Comparison of ENCODE assay signal across 12 cellular contexts in genomic region chr1:246773213-246773641, GRCh38. TPM values are rescaled to one million over a fixed set of nuclear protein-coding genes. Genes with fewer than 3 reads are reported as not detected.
A peak's percentile ranks its signal among the peaks of the same experiment; 100 is the strongest.
DNase-seq lines count a peak whose midpoint lies in the region; ATAC-seq and TF ChIP-seq lines count a peak whose summit lies in the region.
"Had no signal": no experiment of that assay in that cellular context is flagged by ENCODE, and none has a peak within 500 bp of the region (broad histone marks: within the 10 kb centered on the region; RNA-seq: fewer than 3 reads in every experiment).

No MANE protein-coding gene starts in this region.

- H3K9me3 Mint-ChIP-seq in activated naive CD8-positive, alpha-beta T cell treated with anti-CD3 and anti-CD28 coated beads for 36 hours = no peaks in the 10 kb centered on the region
- H3K9me3 Mint-ChIP-seq: endodermal cell had no signal

- no peaks in the 10 kb centered on the region for H3K9me3 ChIP-seq in transverse colon
- H3K9me3 ChIP-seq in right atrium auricular region = no peaks in the 10 kb centered on the region
- H3K9me3 ChIP-seq: vagina had no signal

- TF ChIP-seq POLR2A in transverse colon (IDR thresholded peaks at IDR 0.05) = no peak

- H3K4me3 ChIP-seq in transverse colon (no peak overlapping the region), right atrium auricular region (no peak overlapping the region)
- H3K4me3 ChIP-seq: vagina had no signal

- no peaks in the 10 kb centered on the region for H3K4me1 Mint-ChIP-seq in activated naive CD8-positive, alpha-beta T cell treated with anti-CD3 and anti-CD28 coated beads for 36 hours

- no peaks in the 10 kb centered on the region for H3K27me3 Mint-ChIP-seq in activated naive CD8-positive, alpha-beta T cell treated with anti-CD3 and anti-CD28 coated beads for 36 hours

- in situ Hi-C loops in transverse colon (cut with MboI; ENCODE audit: low pct_ligation_motif_present in 1 of 4, low pct_unique_long_range_greater_than_20kb in 1 of 4, low sequenced_read_pairs in 3 of 4) = no loop called here

- no peaks in the 10 kb centered on the region for H3K27me3 ChIP-seq in foreskin keratinocyte
- H3K27me3 ChIP-seq in transverse colon = no peaks in the 10 kb centered on the region
- H3K27me3 ChIP-seq in right atrium auricular region = no peaks in the 10 kb centered on the region
- H3K27me3 ChIP-seq: vagina had no signal

- DNase-seq in foreskin keratinocyte = peak; percentile 26 to 66
- no peak for DNase-seq in transverse colon
- DNase-seq in NOMO-1 treated with DMSO at 0.1 percent for 48 hours (lab: John Stamatoyannopoulos, UW; ENCODE audit: unreplicated experiment) = no peak
- DNase-seq in right atrium auricular region (ENCODE audit: low spot score) = no peak
- no peak for DNase-seq in activated naive CD8-positive, alpha-beta T cell treated with anti-CD3 and anti-CD28 coated beads for 36 hours
- DNase-seq: activated naive CD4-positive, alpha-beta T cell treated with Interleukin-2 at 50 U/mL for 16 hours; endodermal cell; NCI-H526 had no signal

- no peak for TF ChIP-seq CTCF in foreskin keratinocyte (conservative IDR thresholded peaks at IDR 0.05)
- TF ChIP-seq CTCF in transverse colon (IDR thresholded peaks at IDR 0.05) = no peak
- TF ChIP-seq CTCF in right atrium auricular region (IDR thresholded peaks at IDR 0.05) = no peak

- no peak overlapping the region for H3K4me3 Mint-ChIP-seq in activated naive CD8-positive, alpha-beta T cell treated with anti-CD3 and anti-CD28 coated beads for 36 hours
- H3K4me3 Mint-ChIP-seq: endodermal cell had no signal

- H3K4me1 ChIP-seq in foreskin keratinocyte (peaks cover 10% of the 10 kb centered on the region), transverse colon (peaks cover 0 to 4% (median 0%) of the 10 kb centered on the region in 4 donors), right atrium auricular region (no peaks in the 10 kb centered on the region)

- WGBS in transverse colon (ENCODE audit: low coverage in 1 of 2), 2 donors = 88 to 100% methylated on average over 2 to 4 of the region's 4 CpGs

- H3K27ac Mint-ChIP-seq in activated naive CD8-positive, alpha-beta T cell treated with anti-CD3 and anti-CD28 coated beads for 36 hours = no peak overlapping the region
- H3K27ac Mint-ChIP-seq: endodermal cell had no signal

- no peak overlapping the region for H3K27ac ChIP-seq in foreskin keratinocyte
- no peak overlapping the region for H3K27ac ChIP-seq in transverse colon
- no peak overlapping the region for H3K27ac ChIP-seq in right atrium auricular region
- H3K27ac ChIP-seq: vagina had no signal

- peaks cover 0 to 17% (median 1%) of the 10 kb centered on the region in 4 donors for H3K36me3 ChIP-seq in transverse colon
- peaks cover 29% of the 10 kb centered on the region for H3K36me3 ChIP-seq in right atrium auricular region

- peaks cover 15% of the 10 kb centered on the region for H3K36me3 Mint-ChIP-seq in activated naive CD8-positive, alpha-beta T cell treated with anti-CD3 and anti-CD28 coated beads for 36 hours

- TF ChIP-seq EP300 in transverse colon (IDR thresholded peaks at IDR 0.05; ENCODE audit: low read depth) = no peak

- intact Hi-C loops in transverse colon (cut with DNase I; ENCODE audit: low total_unique reads) = no loop called here

- peak; percentile 98 for ATAC-seq in GM18868 (IDR thresholded peaks at IDR 0.05; ENCODE audit: unreplicated experiment)
- peak; percentile 99 for ATAC-seq in GM21619 (IDR thresholded peaks at IDR 0.05; ENCODE audit: unreplicated experiment)
- ATAC-seq in HG03280 (IDR thresholded peaks at IDR 0.05; ENCODE audit: unreplicated experiment) = peak; percentile 99
- ATAC-seq in foreskin keratinocyte = no peak

RNA-seq across cellular contexts. Expression of gene SCCPDH, which starts 49.0 kb away (rescaled TPM):
- total RNA-seq in foreskin keratinocyte (11.4 and 11.9 TPM in 2 replicates), transverse colon (10 to 100 TPM in 3 of 4 donors, 1 to 10 TPM in 1; 4.8 to 28.5 (median 17.4) TPM), right atrium auricular region (10 to 100 TPM; 21.4 to 23.1 TPM)
- polyA plus RNA-seq in foreskin keratinocyte = 8.0 and 10.4 TPM in 2 replicates
- 10 to 100 TPM; 45.8 to 46.3 TPM for total RNA-seq in activated naive CD8-positive, alpha-beta T cell treated with anti-CD3 and anti-CD28 coated beads for 36 hours

Comparison
In these comparisons a context has a peak if more than half of its experiments do, and no peak if none do; other contexts are left out.
1. DNase-seq: peak in foreskin keratinocyte (2 of 2); none in transverse colon (single experiment), NOMO-1 treated with DMSO at 0.1 percent for 48 hours (single experiment), right atrium auricular region (single experiment) and activated naive CD8-positive, alpha-beta T cell treated with anti-CD3 and anti-CD28 coated beads for 36 hours (single experiment).